24 cellular contexts compared by ENCODE assay signal in the genomic region with DNA sequence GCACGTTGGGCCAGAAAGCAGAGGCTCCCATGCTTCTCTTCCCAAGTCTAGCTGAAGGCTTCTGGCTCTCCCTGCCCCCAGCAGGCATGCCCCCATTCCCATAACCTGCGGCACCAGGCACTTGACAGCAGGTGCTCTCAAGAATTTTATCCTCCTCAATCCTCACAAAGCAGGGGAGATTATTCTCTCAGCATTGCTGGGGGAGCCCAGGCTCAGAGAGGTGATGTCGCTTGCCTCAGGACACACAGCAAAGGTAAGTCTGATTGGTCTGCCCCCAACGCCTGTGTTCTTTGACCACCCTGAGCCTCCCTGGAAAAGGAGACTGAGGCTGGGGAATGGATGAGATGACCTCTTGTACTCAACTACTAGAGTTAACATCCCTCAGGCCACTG. TPM values are rescaled to one million over a fixed set of nuclear protein-coding genes. Genes with fewer than 3 reads are reported as not detected.
DNase-seq lines count a peak whose midpoint lies in the region; ATAC-seq and TF ChIP-seq lines count a peak whose summit lies in the region.
"Had no signal": no experiment of that assay in that cellular context is flagged by ENCODE, and none has a peak within 500 bp of the region (broad histone marks: within the 10 kb centered on the region; RNA-seq: fewer than 3 reads in every experiment).

No MANE protein-coding gene starts in this region.

- peak overlapping the region; percentile 44 for H3K9ac ChIP-seq in mucosa of stomach (ENCODE audit: low read length)

- 87% methylated on average over 4 of the region's 4 CpGs for WGBS in hepatocyte (ENCODE audit: low lambda C conversion rate, missing lambda C conversion rate)

- H3K4me2 ChIP-seq in hepatocyte: peak overlapping the region; percentile 20
- H3K4me2 ChIP-seq: A549 had no signal

- H3K27me3 ChIP-seq in hepatocyte (no peaks in the 10 kb centered on the region), mucosa of stomach (ENCODE audit: control insufficient read depth, insufficient read depth, low read length) (no peaks in the 10 kb centered on the region)
- H3K27me3 ChIP-seq: BE2C, Peyer's patch, SJSA1 had no signal

- H3K9me3 ChIP-seq in hepatocyte (ENCODE audit: low read depth): no peaks in the 10 kb centered on the region
- no peaks in the 10 kb centered on the region for H3K9me3 ChIP-seq in mucosa of stomach (ENCODE audit: control insufficient read depth, low read length)
- H3K9me3 ChIP-seq: A549, BE2C, Peyer's patch, SJSA1 had no signal

- intact Hi-C loops in natural killer cell (cut with micrococcal nuclease): no loop called here

- no peaks in the 10 kb centered on the region for H3K9me2 ChIP-seq in hepatocyte (replicated peaks; ENCODE audit: insufficient read depth)

- no peak overlapping the region for H2AFZ ChIP-seq in hepatocyte

- DNase-seq in natural killer cell treated with Interleukin-12 subunit alpha and Interleukin-12 subunit beta and Interleukin-15 and Interleukin-18, amount 100 ng/mL, for 72 hours (ENCODE audit: low spot score): peak; percentile 10
- DNase-seq in natural killer cell (no peak), hepatocyte (ENCODE audit: low spot score) (no peak), SW480 (ENCODE audit: low spot score) (no peak), 8988T (no peak), COLO829 (ENCODE audit: low spot score) (no peak)
- DNase-seq: BE2C, EL, GF-D8, HFFc6, KG1, NCI-H1092 treated with DMSO at 0.1 percent for 48 hours, NCI-H1436 treated with DMSO at 0.1 percent for 48 hours, NCI-H1930, NCI-H226, NCI-H510A treated with DMSO at 0.1 percent for 48 hours, NCI-H748 treated with DMSO at 0.1 percent for 48 hours had no signal

- no peak overlapping the region for H3K27ac Mint-ChIP-seq in natural killer cell treated with Interleukin-12 subunit alpha and Interleukin-12 subunit beta and Interleukin-15 and Interleukin-18, amount 100 ng/mL, for 72 hours
- H3K27ac Mint-ChIP-seq in natural killer cell: no peak overlapping the region
- H3K27ac Mint-ChIP-seq: HFFc6 had no signal

- H3K79me2 ChIP-seq in hepatocyte: peaks cover 21% of the 10 kb centered on the region

- no peak overlapping the region for H3K27ac ChIP-seq in hepatocyte
- H3K27ac ChIP-seq: HL-60, SJSA1 had no signal

- no peak overlapping the region for H3K4me3 ChIP-seq in hepatocyte
- no peak overlapping the region for H3K4me3 ChIP-seq in mucosa of stomach (ENCODE audit: low read length)
- H3K4me3 ChIP-seq: A549, SJSA1 had no signal

- H3K9me3 Mint-ChIP-seq in natural killer cell treated with Interleukin-12 subunit alpha and Interleukin-12 subunit beta and Interleukin-15 and Interleukin-18, amount 100 ng/mL, for 72 hours: no peaks in the 10 kb centered on the region
- no peaks in the 10 kb centered on the region for H3K9me3 Mint-ChIP-seq in natural killer cell
- H3K9me3 Mint-ChIP-seq: HFFc6 had no signal

- TF ChIP-seq CTCF in natural killer cell (IDR thresholded peaks at IDR 0.05): no peak
- no peak for TF ChIP-seq CTCF in hepatocyte (IDR thresholded peaks at IDR 0.05; ENCODE audit: poor library complexity)

- peaks cover 22% of the 10 kb centered on the region for H3K4me1 ChIP-seq in hepatocyte (ENCODE audit: insufficient read depth)
- peaks cover 80% of the 10 kb centered on the region for H3K4me1 ChIP-seq in mucosa of stomach (ENCODE audit: control insufficient read depth, insufficient read depth, low read length)

- H3K36me3 Mint-ChIP-seq in natural killer cell treated with Interleukin-12 subunit alpha and Interleukin-12 subunit beta and Interleukin-15 and Interleukin-18, amount 100 ng/mL, for 72 hours: no peaks in the 10 kb centered on the region
- H3K36me3 Mint-ChIP-seq in natural killer cell: no peaks in the 10 kb centered on the region

- H3K4me3 Mint-ChIP-seq in natural killer cell treated with Interleukin-12 subunit alpha and Interleukin-12 subunit beta and Interleukin-15 and Interleukin-18, amount 100 ng/mL, for 72 hours: no peak overlapping the region
- no peak overlapping the region for H3K4me3 Mint-ChIP-seq in natural killer cell
- H3K4me3 Mint-ChIP-seq: HFFc6 had no signal

- H4K20me1 ChIP-seq in hepatocyte (ENCODE audit: insufficient read depth, poor library complexity, severe bottlenecking): peaks cover 14% of the 10 kb centered on the region

- no peak for ATAC-seq in natural killer cell treated with Interleukin-12 subunit alpha and Interleukin-12 subunit beta and Interleukin-15 and Interleukin-18, amount 100 ng/mL, for 72 hours
- ATAC-seq in natural killer cell (no peak), GM21390 (IDR thresholded peaks at IDR 0.05; ENCODE audit: unreplicated experiment) (no peak)
- ATAC-seq: A549, Right ventricle myocardium inferior had no signal

- no peaks in the 10 kb centered on the region for H3K27me3 Mint-ChIP-seq in natural killer cell treated with Interleukin-12 subunit alpha and Interleukin-12 subunit beta and Interleukin-15 and Interleukin-18, amount 100 ng/mL, for 72 hours
- H3K27me3 Mint-ChIP-seq in natural killer cell (ENCODE audit: low read depth in 2 of 2): no peaks in the 10 kb centered on the region

- H3K36me3 ChIP-seq in hepatocyte (replicated peaks; ENCODE audit: insufficient read depth, low read depth): no peaks in the 10 kb centered on the region
- H3K36me3 ChIP-seq in mucosa of stomach (ENCODE audit: control insufficient read depth, insufficient read depth, low read length): peaks cover 5% of the 10 kb centered on the region
- H3K36me3 ChIP-seq: Peyer's patch had no signal

- peaks cover 0 to 2% of the 10 kb centered on the region in 2 donors for H3K4me1 Mint-ChIP-seq in natural killer cell treated with Interleukin-12 subunit alpha and Interleukin-12 subunit beta and Interleukin-15 and Interleukin-18, amount 100 ng/mL, for 72 hours (ENCODE audit: low read depth in 2 of 2)
- H3K4me1 Mint-ChIP-seq in natural killer cell: peaks cover 0 to 5% of the 10 kb centered on the region in 2 donors

RNA-seq across cellular contexts. Expression of a gene that starts 4.8 kb away (rescaled TPM):
- total RNA-seq in natural killer cell treated with Interleukin-12 subunit alpha and Interleukin-12 subunit beta and Interleukin-15 and Interleukin-18, amount 100 ng/mL, for 72 hours: 10 to 100 TPM; 12.2 to 17.9 TPM
- 1 to 10 TPM; 3.1 to 4.9 (median 4.3) TPM for total RNA-seq in natural killer cell
- total RNA-seq in hepatocyte: 111 and 114 TPM in 2 replicates
- polyA plus RNA-seq in hepatocyte: 47.0 and 50.2 TPM in 2 replicates

RNA-seq across cellular contexts. Expression of a gene that starts 5.1 kb away (rescaled TPM):
- 10 to 100 TPM; 27.6 to 51.1 TPM for total RNA-seq in natural killer cell treated with Interleukin-12 subunit alpha and Interleukin-12 subunit beta and Interleukin-15 and Interleukin-18, amount 100 ng/mL, for 72 hours
- total RNA-seq in natural killer cell (10 to 100 TPM; 21.4 to 23.9 (median 22.9) TPM), hepatocyte (136 and 156 TPM in 2 replicates)
- 179 and 193 TPM in 2 replicates for polyA plus RNA-seq in hepatocyte

RNA-seq across cellular contexts. Expression of a gene that starts 37.1 kb away (rescaled TPM):
- 10 to 100 TPM; 30.5 to 43.8 TPM for total RNA-seq in natural killer cell treated with Interleukin-12 subunit alpha and Interleukin-12 subunit beta and Interleukin-15 and Interleukin-18, amount 100 ng/mL, for 72 hours
- total RNA-seq in natural killer cell: 10 to 100 TPM; 21.3 to 29.4 (median 22.9) TPM
- total RNA-seq in hepatocyte: 15.2 and 22.6 TPM in 2 replicates
- polyA plus RNA-seq in hepatocyte: 25.4 and 33.4 TPM in 2 replicates
